ENCODE assay signal across 1 cellular context in genomic region chr19:6425732-6426686, GRCh38.
TF ChIP-seq lines count a peak whose summit lies in the region.

No MANE protein-coding gene starts in this region.

TF ChIP-seq in H1, 55 proteins besides CTCF, POLR2A, EP300 and RAD21:
- TF ChIP-seq CBX5 (IDR thresholded peaks at IDR 0.05; ENCODE audit: low read depth, low read length) (no peak), GTF2F1 (IDR thresholded peaks at IDR 0.05; ENCODE audit: borderline replicate concordance, low read depth, low read length) (no peak), BACH1 (IDR thresholded peaks at IDR 0.05; ENCODE audit: low read length) (no peak), E2F6 (IDR thresholded peaks at IDR 0.05) (peak; percentile 80; the same call in 1 of the 2 replicates), RNF2 (IDR thresholded peaks at IDR 0.05; ENCODE audit: borderline replicate concordance, low read depth, low read length, missing control alignments, poor library complexity, severe bottlenecking) (peak; percentile 90), EZH2 (IDR thresholded peaks at IDR 0.05; ENCODE audit: low read depth, low read length, severe bottlenecking) (no peak), KDM1A (IDR thresholded peaks at IDR 0.05; ENCODE audit: borderline replicate concordance, low read length) (peak; percentile 50; the same call in 1 of the 2 replicates)
